In genomic region chr15:100801256-100801900, GRCh38 we compare ENCODE assay signal across 20 cellular contexts.
DNase-seq lines count a peak whose midpoint lies in the region; ATAC-seq and TF ChIP-seq lines count a peak whose summit lies in the region.
"Had no signal": no experiment of that assay in that cellular context is flagged by ENCODE, and none has a peak within 500 bp of the region (broad histone marks: within the 10 kb centered on the region; RNA-seq: fewer than 3 reads in every experiment).

No MANE protein-coding gene starts in this region.

- H4K20me1 ChIP-seq in IMR-90 (ENCODE audit: insufficient read depth, low read length): no peaks in the 10 kb centered on the region
- H4K20me1 ChIP-seq in Karpas-422 (ENCODE audit: insufficient read depth, low read depth, low read length): no peaks in the 10 kb centered on the region

- H3K9me3 ChIP-seq in IMR-90 (ENCODE audit: control insufficient read depth, insufficient read depth, low read length): no peaks in the 10 kb centered on the region
- H3K9me3 ChIP-seq in Karpas-422 (ENCODE audit: low read length): no peaks in the 10 kb centered on the region
- no peaks in the 10 kb centered on the region for H3K9me3 ChIP-seq in endodermal cell (ENCODE audit: control insufficient read depth, low read length)
- peaks cover 0 to 15% (median 0%) of the 10 kb centered on the region in 3 donors for H3K9me3 ChIP-seq in gastroesophageal sphincter
- H3K9me3 ChIP-seq: BE2C, HAP-1 had no signal

- H2BK120ac ChIP-seq in IMR-90 (ENCODE audit: low read depth, low read length): no peak overlapping the region

- TF ChIP-seq EP300 in gastroesophageal sphincter (IDR thresholded peaks at IDR 0.05): no peak

- TF ChIP-seq POLR2A in IMR-90 (IDR thresholded peaks at IDR 0.05; ENCODE audit: low read depth, low read length) (no peak), gastroesophageal sphincter (IDR thresholded peaks at IDR 0.05) (no peak)

- 81% methylated on average over 14 of the region's 17 CpGs; no CpG with 5 or more reads in 1 of the 2 experiments for WGBS in IMR-90 (ENCODE audit: extremely low coverage in 2 of 2, insufficient read length in 1 of 2), 2 experiments
- WGBS in endodermal cell (ENCODE audit: insufficient coverage in 1 of 2, insufficient read length in 1 of 2), 2 experiments: 96 to 98% methylated on average over 13 to 17 of the region's 17 CpGs
- 85 to 89% methylated on average over 9 to 12 of the region's 17 CpGs for WGBS in gastroesophageal sphincter (ENCODE audit: low coverage in 1 of 2), 2 donors

- H3K56ac ChIP-seq in IMR-90 (ENCODE audit: extremely low read depth, insufficient read depth, low read length): no peak overlapping the region

- dilution Hi-C loops in IMR-90 (cut with HindIII; ENCODE audit: low sequenced_read_pairs, unreplicated experiment): no loop called here

- no peaks in the 10 kb centered on the region for H3K4me1 Mint-ChIP-seq in endodermal cell
- peaks cover 17% of the 10 kb centered on the region for H3K4me1 Mint-ChIP-seq in neural crest cell
- H3K4me1 Mint-ChIP-seq: CD4-positive, CD25-positive, alpha-beta regulatory T cell; CD8-positive, alpha-beta memory T cell had no signal

- POLR2A ChIA-PET in IMR-90 (lab: Charles Lee; ENCODE audit: unreplicated experiment): no interaction called here

- no peak overlapping the region for H3K4ac ChIP-seq in IMR-90 (ENCODE audit: low read depth, low read length)

- ATAC-seq in IMR-90 (ENCODE audit: low read depth): no peak
- no peak for ATAC-seq in GM18502 (IDR thresholded peaks at IDR 0.05; ENCODE audit: poor library complexity, unreplicated experiment)
- ATAC-seq in gastroesophageal sphincter: no peak
- ATAC-seq in GM18873 (IDR thresholded peaks at IDR 0.05; ENCODE audit: low FRiP score, unreplicated experiment): no peak
- ATAC-seq: GM12878 had no signal

- H3K9me3 Mint-ChIP-seq in endodermal cell (peaks cover 11% of the 10 kb centered on the region), neural crest cell (peaks cover 11% of the 10 kb centered on the region)

- no peak for TF ChIP-seq RAD21 in IMR-90 (IDR thresholded peaks at IDR 0.05; ENCODE audit: low read length)

- H3K9ac ChIP-seq in IMR-90 (ENCODE audit: low read depth, low read length): no peak overlapping the region
- no peak overlapping the region for H3K9ac ChIP-seq in Karpas-422 (ENCODE audit: low read length)
- H3K9ac ChIP-seq in endodermal cell (ENCODE audit: extremely low read depth, low read length, poor library complexity, severe bottlenecking): no peak overlapping the region
- H3K9ac ChIP-seq: GM23248 had no signal

- H3K4me3 ChIP-seq in IMR-90 (ENCODE audit: insufficient read depth, low read depth, low read length): no peak overlapping the region
- H3K4me3 ChIP-seq in Karpas-422 (ENCODE audit: low read length): no peak overlapping the region
- H3K4me3 ChIP-seq in endodermal cell (ENCODE audit: low read length): no peak overlapping the region
- H3K4me3 ChIP-seq in gastroesophageal sphincter: no peak overlapping the region
- H3K4me3 ChIP-seq: GM12878, GM23248, HAP-1 had no signal

- no peaks in the 10 kb centered on the region for H3K79me2 ChIP-seq in Karpas-422 (ENCODE audit: low read length)

- in situ Hi-C loops in IMR-90 (cut with MboI; ENCODE audit: low sequenced_read_pairs): no loop called here

- H4K91ac ChIP-seq in IMR-90 (ENCODE audit: insufficient read depth, low read depth, low read length): no peak overlapping the region

- no TSS peak for BruUV-seq in IMR-90 (replicated peaks; lab: Mats Ljungman, UMichigan)

- no peak overlapping the region for H2AK9ac ChIP-seq in IMR-90 (replicated peaks; ENCODE audit: low read depth, low read length, poor library complexity)

- H2AK5ac ChIP-seq in IMR-90 (ENCODE audit: low read depth, low read length): no peak overlapping the region

- no peak overlapping the region for H3K27ac ChIP-seq in IMR-90 (ENCODE audit: insufficient read depth, low read length)
- no peak overlapping the region for H3K27ac ChIP-seq in Karpas-422 (ENCODE audit: low read length)
- no peak overlapping the region for H3K27ac ChIP-seq in endodermal cell (ENCODE audit: low read depth, low read length)
- H3K27ac ChIP-seq in gastroesophageal sphincter: no peak overlapping the region
- H3K27ac ChIP-seq: GM23248 had no signal

- H3K9me1 ChIP-seq in IMR-90 (ENCODE audit: insufficient read depth, low read length): no peaks in the 10 kb centered on the region

- no peak overlapping the region for H2BK20ac ChIP-seq in IMR-90 (ENCODE audit: low read depth, low read length)

- H3K9me2 ChIP-seq in Karpas-422 (replicated peaks; ENCODE audit: insufficient read depth, low read length): no peaks in the 10 kb centered on the region

- CTCF ChIA-PET in IMR-90 (lab: Yijun Ruan, JAX): no interaction called here

- no peaks in the 10 kb centered on the region for H3K36me3 ChIP-seq in IMR-90 (ENCODE audit: control insufficient read depth, insufficient read depth, low read length)
- no peaks in the 10 kb centered on the region for H3K36me3 ChIP-seq in Karpas-422 (ENCODE audit: insufficient read depth, low read length)
- H3K36me3 ChIP-seq in endodermal cell (ENCODE audit: control insufficient read depth, insufficient read depth, low read length): no peaks in the 10 kb centered on the region
- H3K36me3 ChIP-seq in gastroesophageal sphincter: no peaks in the 10 kb centered on the region
- H3K36me3 ChIP-seq: BE2C, HAP-1 had no signal

- H3K79me1 ChIP-seq in IMR-90 (ENCODE audit: low read depth in 1 of 2, low read length in 2 of 2): no peaks in the 10 kb centered on the region

- no peak overlapping the region for H4K5ac ChIP-seq in IMR-90 (ENCODE audit: low read depth, low read length)

- H3K36me3 Mint-ChIP-seq in endodermal cell (ENCODE audit: low read depth) (no peaks in the 10 kb centered on the region), neural crest cell (ENCODE audit: low read depth) (peaks cover 3% of the 10 kb centered on the region)
- H3K36me3 Mint-ChIP-seq: CD4-positive, CD25-positive, alpha-beta regulatory T cell; CD8-positive, alpha-beta memory T cell had no signal

- no peak overlapping the region for H4K8ac ChIP-seq in IMR-90 (ENCODE audit: low read depth in 2 of 2, low read length in 2 of 2)

- H3K14ac ChIP-seq in IMR-90 (replicated peaks; ENCODE audit: low read depth, low read length): no peak overlapping the region

- DNase-seq in IMR-90 (no peak), Karpas-422 (peak; percentile 36), endodermal cell (peak; percentile 24), neural crest cell (ENCODE audit: low read depth, low spot score) (no peak)
- DNase-seq: ACHN; BE2C; C1 segment of cervical spinal cord; CD4-positive, CD25-positive, alpha-beta regulatory T cell; CD8-positive, alpha-beta memory T cell; COR-L47; DMS 273 treated with DMSO at 0.1 percent for 48 hours; DMS53; DND-41; EL; GM23248 had no signal

- intact Hi-C loops in IMR-90 (cut with micrococcal nuclease): no loop called here

- H3K23ac ChIP-seq in IMR-90 (ENCODE audit: low read depth, low read length): no peak overlapping the region

- H3K4me1 ChIP-seq in IMR-90 (ENCODE audit: control insufficient read depth, insufficient read depth, low read length) (no peaks in the 10 kb centered on the region), Karpas-422 (ENCODE audit: low read length) (no peaks in the 10 kb centered on the region), endodermal cell (ENCODE audit: control insufficient read depth, insufficient read depth, low read length) (no peaks in the 10 kb centered on the region), gastroesophageal sphincter (no peaks in the 10 kb centered on the region)
- H3K4me1 ChIP-seq: BE2C, HAP-1 had no signal

- no peak for TF ChIP-seq CTCF in IMR-90 (conservative IDR thresholded peaks at IDR 0.05; ENCODE audit: low read depth, low read length)
- no peak for TF ChIP-seq CTCF in endodermal cell (conservative IDR thresholded peaks at IDR 0.05)
- no peak for TF ChIP-seq CTCF in neural crest cell (conservative IDR thresholded peaks at IDR 0.05)
- TF ChIP-seq CTCF in gastroesophageal sphincter (IDR thresholded peaks at IDR 0.05): no peak

- H3K4me2 ChIP-seq in IMR-90 (ENCODE audit: low read depth, low read length) (no peak overlapping the region), Karpas-422 (ENCODE audit: low read depth, low read length, poor library complexity, severe bottlenecking) (no peak overlapping the region)

- H3K27me3 Mint-ChIP-seq in endodermal cell (ENCODE audit: insufficient read depth) (no peaks in the 10 kb centered on the region), neural crest cell (ENCODE audit: low read depth) (peaks cover 2% of the 10 kb centered on the region)
- H3K27me3 Mint-ChIP-seq: CD4-positive, CD25-positive, alpha-beta regulatory T cell had no signal

- H2BK5ac ChIP-seq in IMR-90 (ENCODE audit: low read depth, low read length, poor library complexity, severe bottlenecking): no peak overlapping the region

- H3K4me3 Mint-ChIP-seq in endodermal cell (no peak overlapping the region), neural crest cell (no peak overlapping the region)
- H3K4me3 Mint-ChIP-seq: CD4-positive, CD25-positive, alpha-beta regulatory T cell; CD8-positive, alpha-beta memory T cell had no signal

- no peak overlapping the region for H3K27ac Mint-ChIP-seq in endodermal cell
- H3K27ac Mint-ChIP-seq in neural crest cell (ENCODE audit: unreplicated experiment): peak overlapping the region; percentile 48
- H3K27ac Mint-ChIP-seq: CD4-positive, CD25-positive, alpha-beta regulatory T cell; CD8-positive, alpha-beta memory T cell had no signal

- H2AFZ ChIP-seq in IMR-90 (replicated peaks; ENCODE audit: low read length, poor library complexity): peak overlapping the region; percentile 51
- H2AFZ ChIP-seq in Karpas-422 (ENCODE audit: low read length): no peak overlapping the region
- H2AFZ ChIP-seq: GM23248 had no signal

- no peak overlapping the region for H3K18ac ChIP-seq in IMR-90 (ENCODE audit: low read depth, low read length)

- peaks cover 6% of the 10 kb centered on the region for H3K27me3 ChIP-seq in IMR-90 (ENCODE audit: control insufficient read depth, insufficient read depth, low read length)
- H3K27me3 ChIP-seq in Karpas-422 (ENCODE audit: low read length): no peaks in the 10 kb centered on the region; the same call in 1 of the 2 replicates
- H3K27me3 ChIP-seq in endodermal cell (ENCODE audit: control insufficient read depth, insufficient read depth, low read length, poor library complexity, severe bottlenecking): no peaks in the 10 kb centered on the region
- no peaks in the 10 kb centered on the region for H3K27me3 ChIP-seq in gastroesophageal sphincter
- H3K27me3 ChIP-seq: BE2C had no signal

- H2BK15ac ChIP-seq in IMR-90 (ENCODE audit: low read depth, low read length): no peak overlapping the region

TF ChIP-seq in IMR-90, 13 proteins besides CTCF, POLR2A, EP300 and RAD21 (continues in another document):
- TF ChIP-seq RCOR1 (IDR thresholded peaks at IDR 0.05; ENCODE audit: insufficient replicate concordance, low read length) (no peak), FOS (IDR thresholded peaks at IDR 0.05; ENCODE audit: low read depth, low read length) (no peak), SMC3 (IDR thresholded peaks at IDR 0.05; ENCODE audit: low read depth, low read length) (no peak), CHD1 (IDR thresholded peaks at IDR 0.05; ENCODE audit: low read depth, low read length) (no peak)

Comparison
In these comparisons a context has a peak if more than half of its experiments do, and no peak if none do; other contexts are left out.
1. DNase-seq: peak in Karpas-422 (single experiment) and endodermal cell (single experiment); none in IMR-90 (single experiment) and neural crest cell (single experiment).